Comparison of ENCODE assay signal across 2 cellular contexts in the genomic region with DNA sequence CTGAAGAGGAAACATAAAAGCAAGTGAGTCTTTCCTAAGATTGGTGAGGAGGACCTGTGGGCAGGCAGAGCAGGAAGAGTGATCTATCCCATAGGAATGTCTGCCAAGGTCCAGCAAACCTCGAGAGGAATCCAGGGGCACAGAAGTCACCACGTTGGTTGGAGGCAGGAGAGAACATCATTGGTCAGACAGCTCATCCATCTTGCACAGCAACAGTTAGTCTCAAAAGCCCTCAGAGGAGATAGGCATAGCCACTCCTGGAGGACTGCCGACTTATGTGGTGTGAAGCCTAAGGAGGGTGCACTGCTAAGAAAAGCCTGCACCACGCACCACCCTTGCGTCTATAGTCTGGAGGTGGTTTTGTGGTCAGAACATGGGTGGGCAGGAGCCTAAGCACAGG.
TF ChIP-seq lines count a peak whose summit lies in the region.

No MANE protein-coding gene starts in this region.

TF ChIP-seq in A549, 52 proteins besides CTCF, POLR2A, EP300 and RAD21 (continued from another document and continues in another):
- TF ChIP-seq, protein P1, sequence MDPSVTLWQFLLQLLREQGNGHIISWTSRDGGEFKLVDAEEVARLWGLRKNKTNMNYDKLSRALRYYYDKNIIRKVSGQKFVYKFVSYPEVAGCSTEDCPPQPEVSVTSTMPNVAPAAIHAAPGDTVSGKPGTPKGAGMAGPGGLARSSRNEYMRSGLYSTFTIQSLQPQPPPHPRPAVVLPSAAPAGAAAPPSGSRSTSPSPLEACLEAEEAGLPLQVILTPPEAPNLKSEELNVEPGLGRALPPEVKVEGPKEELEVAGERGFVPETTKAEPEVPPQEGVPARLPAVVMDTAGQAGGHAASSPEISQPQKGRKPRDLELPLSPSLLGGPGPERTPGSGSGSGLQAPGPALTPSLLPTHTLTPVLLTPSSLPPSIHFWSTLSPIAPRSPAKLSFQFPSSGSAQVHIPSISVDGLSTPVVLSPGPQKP (IDR thresholded peaks at IDR 0.05; ENCODE audit: low read depth, low read length), result no peak
- no peak for TF ChIP-seq JUNB (IDR thresholded peaks at IDR 0.05)
- TF ChIP-seq POLR2AphosphoS2 (conservative IDR thresholded peaks at IDR 0.05; ENCODE audit: low read length), result no peak
- TF ChIP-seq ZNF302 (CRISPR knock-in tag; IDR thresholded peaks at IDR 0.05), result no peak
- TF ChIP-seq, protein P2, sequence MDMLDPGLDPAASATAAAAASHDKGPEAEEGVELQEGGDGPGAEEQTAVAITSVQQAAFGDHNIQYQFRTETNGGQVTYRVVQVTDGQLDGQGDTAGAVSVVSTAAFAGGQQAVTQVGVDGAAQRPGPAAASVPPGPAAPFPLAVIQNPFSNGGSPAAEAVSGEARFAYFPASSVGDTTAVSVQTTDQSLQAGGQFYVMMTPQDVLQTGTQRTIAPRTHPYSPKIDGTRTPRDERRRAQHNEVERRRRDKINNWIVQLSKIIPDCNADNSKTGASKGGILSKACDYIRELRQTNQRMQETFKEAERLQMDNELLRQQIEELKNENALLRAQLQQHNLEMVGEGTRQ (IDR thresholded peaks at IDR 0.05), result no peak
- TF ChIP-seq, protein P3, sequence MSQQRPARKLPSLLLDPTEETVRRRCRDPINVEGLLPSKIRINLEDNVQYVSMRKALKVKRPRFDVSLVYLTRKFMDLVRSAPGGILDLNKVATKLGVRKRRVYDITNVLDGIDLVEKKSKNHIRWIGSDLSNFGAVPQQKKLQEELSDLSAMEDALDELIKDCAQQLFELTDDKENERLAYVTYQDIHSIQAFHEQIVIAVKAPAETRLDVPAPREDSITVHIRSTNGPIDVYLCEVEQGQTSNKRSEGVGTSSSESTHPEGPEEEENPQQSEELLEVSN (IDR thresholded peaks at IDR 0.05; ENCODE audit: borderline replicate concordance, low read depth), result peak; percentile 43; the same call in 1 of the 2 replicates
- TF ChIP-seq, protein P4, sequence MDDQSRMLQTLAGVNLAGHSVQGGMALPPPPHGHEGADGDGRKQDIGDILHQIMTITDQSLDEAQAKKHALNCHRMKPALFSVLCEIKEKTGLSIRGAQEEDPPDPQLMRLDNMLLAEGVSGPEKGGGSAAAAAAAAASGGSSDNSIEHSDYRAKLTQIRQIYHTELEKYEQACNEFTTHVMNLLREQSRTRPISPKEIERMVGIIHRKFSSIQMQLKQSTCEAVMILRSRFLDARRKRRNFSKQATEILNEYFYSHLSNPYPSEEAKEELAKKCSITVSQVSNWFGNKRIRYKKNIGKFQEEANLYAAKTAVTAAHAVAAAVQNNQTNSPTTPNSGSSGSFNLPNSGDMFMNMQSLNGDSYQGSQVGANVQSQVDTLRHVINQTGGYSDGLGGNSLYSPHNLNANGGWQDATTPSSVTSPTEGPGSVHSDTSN (IDR thresholded peaks at IDR 0.05), result no peak
- TF ChIP-seq, protein P5, sequence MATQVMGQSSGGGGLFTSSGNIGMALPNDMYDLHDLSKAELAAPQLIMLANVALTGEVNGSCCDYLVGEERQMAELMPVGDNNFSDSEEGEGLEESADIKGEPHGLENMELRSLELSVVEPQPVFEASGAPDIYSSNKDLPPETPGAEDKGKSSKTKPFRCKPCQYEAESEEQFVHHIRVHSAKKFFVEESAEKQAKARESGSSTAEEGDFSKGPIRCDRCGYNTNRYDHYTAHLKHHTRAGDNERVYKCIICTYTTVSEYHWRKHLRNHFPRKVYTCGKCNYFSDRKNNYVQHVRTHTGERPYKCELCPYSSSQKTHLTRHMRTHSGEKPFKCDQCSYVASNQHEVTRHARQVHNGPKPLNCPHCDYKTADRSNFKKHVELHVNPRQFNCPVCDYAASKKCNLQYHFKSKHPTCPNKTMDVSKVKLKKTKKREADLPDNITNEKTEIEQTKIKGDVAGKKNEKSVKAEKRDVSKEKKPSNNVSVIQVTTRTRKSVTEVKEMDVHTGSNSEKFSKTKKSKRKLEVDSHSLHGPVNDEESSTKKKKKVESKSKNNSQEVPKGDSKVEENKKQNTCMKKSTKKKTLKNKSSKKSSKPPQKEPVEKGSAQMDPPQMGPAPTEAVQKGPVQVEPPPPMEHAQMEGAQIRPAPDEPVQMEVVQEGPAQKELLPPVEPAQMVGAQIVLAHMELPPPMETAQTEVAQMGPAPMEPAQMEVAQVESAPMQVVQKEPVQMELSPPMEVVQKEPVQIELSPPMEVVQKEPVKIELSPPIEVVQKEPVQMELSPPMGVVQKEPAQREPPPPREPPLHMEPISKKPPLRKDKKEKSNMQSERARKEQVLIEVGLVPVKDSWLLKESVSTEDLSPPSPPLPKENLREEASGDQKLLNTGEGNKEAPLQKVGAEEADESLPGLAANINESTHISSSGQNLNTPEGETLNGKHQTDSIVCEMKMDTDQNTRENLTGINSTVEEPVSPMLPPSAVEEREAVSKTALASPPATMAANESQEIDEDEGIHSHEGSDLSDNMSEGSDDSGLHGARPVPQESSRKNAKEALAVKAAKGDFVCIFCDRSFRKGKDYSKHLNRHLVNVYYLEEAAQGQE (IDR thresholded peaks at IDR 0.05), result no peak
- no peak for TF ChIP-seq SREBF2 (IDR thresholded peaks at IDR 0.05)
- no peak for TF ChIP-seq TP53 (CRISPR knock-in tag; IDR thresholded peaks at IDR 0.05)
- TF ChIP-seq RCOR1 (IDR thresholded peaks at IDR 0.05; ENCODE audit: low read depth, low read length), result no peak
- TF ChIP-seq, protein P6, sequence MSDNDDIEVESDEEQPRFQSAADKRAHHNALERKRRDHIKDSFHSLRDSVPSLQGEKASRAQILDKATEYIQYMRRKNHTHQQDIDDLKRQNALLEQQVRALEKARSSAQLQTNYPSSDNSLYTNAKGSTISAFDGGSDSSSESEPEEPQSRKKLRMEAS (IDR thresholded peaks at IDR 0.05), result peak; percentile 42; the same call in 1 of the 2 replicates
- TF ChIP-seq CBX2 (IDR thresholded peaks at IDR 0.05; ENCODE audit: borderline replicate concordance, low read depth), result no peak
- 0 out of 2 replicates have a peak, but pooled peaks have one; percentile 44 for TF ChIP-seq HOXB5 (CRISPR knock-in tag; IDR thresholded peaks at IDR 0.05)
- TF ChIP-seq RFX5 (IDR thresholded peaks at IDR 0.05), result no peak
- no peak for TF ChIP-seq ZC3H11A (IDR thresholded peaks at IDR 0.05)
- TF ChIP-seq MAFK (IDR thresholded peaks at IDR 0.05; ENCODE audit: partially characterized antibody), result no peak
- no peak for TF ChIP-seq ESRRA (IDR thresholded peaks at IDR 0.05; ENCODE audit: borderline replicate concordance, low read length)
- no peak for TF ChIP-seq KDM1A (IDR thresholded peaks at IDR 0.05; ENCODE audit: low read depth)
- no peak for TF ChIP-seq BHLHE40 (IDR thresholded peaks at IDR 0.05; ENCODE audit: low read depth, low read length)
- no peak for TF ChIP-seq CEBPB (IDR thresholded peaks at IDR 0.05)
- TF ChIP-seq HOXB13 (CRISPR knock-in tag; IDR thresholded peaks at IDR 0.05; ENCODE audit: low read depth), result no peak
- TF ChIP-seq, protein P7, sequence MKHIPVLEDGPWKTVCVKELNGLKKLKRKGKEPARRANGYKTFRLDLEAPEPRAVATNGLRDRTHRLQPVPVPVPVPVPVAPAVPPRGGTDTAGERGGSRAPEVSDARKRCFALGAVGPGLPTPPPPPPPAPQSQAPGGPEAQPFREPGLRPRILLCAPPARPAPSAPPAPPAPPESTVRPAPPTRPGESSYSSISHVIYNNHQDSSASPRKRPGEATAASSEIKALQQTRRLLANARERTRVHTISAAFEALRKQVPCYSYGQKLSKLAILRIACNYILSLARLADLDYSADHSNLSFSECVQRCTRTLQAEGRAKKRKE (CRISPR knock-in tag; IDR thresholded peaks at IDR 0.05; ENCODE audit: low read depth), result no peak
- TF ChIP-seq TFCP2L1 (CRISPR knock-in tag; IDR thresholded peaks at IDR 0.05), result no peak
- TF ChIP-seq MAZ (IDR thresholded peaks at IDR 0.05; ENCODE audit: borderline replicate concordance, low read depth, low read length), result no peak

TF ChIP-seq in HCT116, 20 proteins besides CTCF, POLR2A, EP300 and RAD21 (continued from another document):
- TF ChIP-seq, protein P8, sequence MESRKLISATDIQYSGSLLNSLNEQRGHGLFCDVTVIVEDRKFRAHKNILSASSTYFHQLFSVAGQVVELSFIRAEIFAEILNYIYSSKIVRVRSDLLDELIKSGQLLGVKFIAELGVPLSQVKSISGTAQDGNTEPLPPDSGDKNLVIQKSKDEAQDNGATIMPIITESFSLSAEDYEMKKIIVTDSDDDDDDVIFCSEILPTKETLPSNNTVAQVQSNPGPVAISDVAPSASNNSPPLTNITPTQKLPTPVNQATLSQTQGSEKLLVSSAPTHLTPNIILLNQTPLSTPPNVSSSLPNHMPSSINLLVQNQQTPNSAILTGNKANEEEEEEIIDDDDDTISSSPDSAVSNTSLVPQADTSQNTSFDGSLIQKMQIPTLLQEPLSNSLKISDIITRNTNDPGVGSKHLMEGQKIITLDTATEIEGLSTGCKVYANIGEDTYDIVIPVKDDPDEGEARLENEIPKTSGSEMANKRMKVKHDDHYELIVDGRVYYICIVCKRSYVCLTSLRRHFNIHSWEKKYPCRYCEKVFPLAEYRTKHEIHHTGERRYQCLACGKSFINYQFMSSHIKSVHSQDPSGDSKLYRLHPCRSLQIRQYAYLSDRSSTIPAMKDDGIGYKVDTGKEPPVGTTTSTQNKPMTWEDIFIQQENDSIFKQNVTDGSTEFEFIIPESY (IDR thresholded peaks at IDR 0.05; ENCODE audit: extremely low read depth, insufficient replicate concordance, low read length), result no peak
- TF ChIP-seq ELF1 (IDR thresholded peaks at IDR 0.05; ENCODE audit: borderline replicate concordance, low read depth) (no peak), YY1 (IDR thresholded peaks at IDR 0.05; ENCODE audit: extremely low read depth, insufficient replicate concordance, low read depth, low read length) (no peak), FOSL1 (IDR thresholded peaks at IDR 0.05; ENCODE audit: low read depth) (peak; percentile 58; the same call in 1 of the 2 replicates), SP1 (IDR thresholded peaks at IDR 0.05; ENCODE audit: low read depth) (peak; percentile 58), CBX3 (IDR thresholded peaks at IDR 0.05; ENCODE audit: low read depth) (peak; percentile 10; the same call in 1 of the 2 replicates), EZH2 (IDR thresholded peaks at IDR 0.05) (no peak)
- TF ChIP-seq, protein P6 (IDR thresholded peaks at IDR 0.05), result peak; percentile 48
